In genomic region chr11:35330924-35331323, GRCh38 we compare ENCODE assay signal across 1 cellular context.
TF ChIP-seq lines count a peak whose summit lies in the region.

No MANE protein-coding gene starts in this region.

TF ChIP-seq in GM12878, 131 proteins besides CTCF, POLR2A, EP300 and RAD21 (continued from another document):
- TF ChIP-seq, protein P1, sequence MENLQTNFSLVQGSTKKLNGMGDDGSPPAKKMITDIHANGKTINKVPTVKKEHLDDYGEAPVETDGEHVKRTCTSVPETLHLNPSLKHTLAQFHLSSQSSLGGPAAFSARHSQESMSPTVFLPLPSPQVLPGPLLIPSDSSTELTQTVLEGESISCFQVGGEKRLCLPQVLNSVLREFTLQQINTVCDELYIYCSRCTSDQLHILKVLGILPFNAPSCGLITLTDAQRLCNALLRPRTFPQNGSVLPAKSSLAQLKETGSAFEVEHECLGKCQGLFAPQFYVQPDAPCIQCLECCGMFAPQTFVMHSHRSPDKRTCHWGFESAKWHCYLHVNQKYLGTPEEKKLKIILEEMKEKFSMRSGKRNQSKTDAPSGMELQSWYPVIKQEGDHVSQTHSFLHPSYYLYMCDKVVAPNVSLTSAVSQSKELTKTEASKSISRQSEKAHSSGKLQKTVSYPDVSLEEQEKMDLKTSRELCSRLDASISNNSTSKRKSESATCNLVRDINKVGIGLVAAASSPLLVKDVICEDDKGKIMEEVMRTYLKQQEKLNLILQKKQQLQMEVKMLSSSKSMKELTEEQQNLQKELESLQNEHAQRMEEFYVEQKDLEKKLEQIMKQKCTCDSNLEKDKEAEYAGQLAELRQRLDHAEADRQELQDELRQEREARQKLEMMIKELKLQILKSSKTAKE (IDR thresholded peaks at IDR 0.05; ENCODE audit: low read depth, poor library complexity, severe bottlenecking) = peak; percentile 65
- no peak for TF ChIP-seq DPF2 (IDR thresholded peaks at IDR 0.05)
- TF ChIP-seq NR2C2 (IDR thresholded peaks at IDR 0.05; ENCODE audit: borderline replicate concordance, control insufficient read depth, insufficient read length, low read depth) = no peak
- no peak for TF ChIP-seq MTA3 (IDR thresholded peaks at IDR 0.05; ENCODE audit: borderline replicate concordance, low read length)
- no peak for TF ChIP-seq ZBTB4 (CRISPR knock-in tag; IDR thresholded peaks at IDR 0.05)
- no peak for TF ChIP-seq POU2F2 (IDR thresholded peaks at IDR 0.05; ENCODE audit: borderline replicate concordance, low read depth, low read length)
- TF ChIP-seq PAX5 (IDR thresholded peaks at IDR 0.05; ENCODE audit: borderline replicate concordance, low read depth, low read length) = no peak
- TF ChIP-seq SIN3A (IDR thresholded peaks at IDR 0.05; ENCODE audit: low read depth, low read length) = no peak
- TF ChIP-seq SREBF1 (IDR thresholded peaks at IDR 0.05; ENCODE audit: low read length) = no peak
- no peak for TF ChIP-seq RUNX3 (IDR thresholded peaks at IDR 0.05; ENCODE audit: low read length)
- TF ChIP-seq IKZF2 (IDR thresholded peaks at IDR 0.05) = no peak
